13 cellular contexts compared by ENCODE assay signal in genomic region chr3:160796813-160797164, GRCh38. TPM values are rescaled to one million over a fixed set of nuclear protein-coding genes. Genes with fewer than 3 reads are reported as not detected.
A peak's percentile ranks its signal among the peaks of the same experiment; 100 is the strongest.
DNase-seq lines count a peak whose midpoint lies in the region; ATAC-seq lines count a peak whose summit lies in the region.
"Had no signal": no experiment of that assay in that cellular context is flagged by ENCODE, and none has a peak within 500 bp of the region (broad histone marks: within the 10 kb centered on the region; RNA-seq: fewer than 3 reads in every experiment).

No MANE protein-coding gene starts in this region.

- DNase-seq in NCI-H1105 treated with DMSO at 0.1 percent for 48 hours (lab: John Stamatoyannopoulos, UW) (peak; percentile 11), NCI-H1105 (lab: John Stamatoyannopoulos, UW) (no peak), SHP77 treated with DMSO at 0.1 percent for 48 hours (lab: John Stamatoyannopoulos, UW) (peak; percentile 12), immature natural killer cell (no peak), AG20443 (ENCODE audit: low spot score) (no peak)
- no peak for DNase-seq in activated CD4-positive, alpha-beta T cell treated with anti-CD3 and anti-CD28 coated beads for 4 hours
- no peak for DNase-seq in effector CD4-positive, alpha-beta T cell
- DNase-seq: 8988T; activated naive CD8-positive, alpha-beta T cell treated with anti-CD3 and anti-CD28 coated beads for 36 hours; CD4-positive, alpha-beta memory T cell; HFFc6 had no signal

- no peaks in the 10 kb centered on the region for H3K27me3 Mint-ChIP-seq in immature natural killer cell (ENCODE audit: low read depth in 3 of 3)
- no peaks in the 10 kb centered on the region for H3K27me3 Mint-ChIP-seq in stimulated activated memory B cell treated with anti-CD40 and anti-IgM and Interleukin-4, amounts not matched to agents 10 μg/mL and 1 μg/mL and 100 μg/mL, for 72 hours

- H3K36me3 Mint-ChIP-seq in immature natural killer cell, result peaks cover 0 to 7% (median 3%) of the 10 kb centered on the region in 3 donors
- H3K36me3 Mint-ChIP-seq in stimulated activated memory B cell treated with anti-CD40 and anti-IgM and Interleukin-4, amounts not matched to agents 10 μg/mL and 1 μg/mL and 100 μg/mL, for 72 hours, result peaks cover 6% of the 10 kb centered on the region
- H3K36me3 Mint-ChIP-seq: activated naive CD8-positive, alpha-beta T cell treated with anti-CD3 and anti-CD28 coated beads for 36 hours; CD4-positive, alpha-beta memory T cell had no signal

- H3K9me3 Mint-ChIP-seq in immature natural killer cell, result no peaks in the 10 kb centered on the region
- H3K9me3 Mint-ChIP-seq in stimulated activated memory B cell treated with anti-CD40 and anti-IgM and Interleukin-4, amounts not matched to agents 10 μg/mL and 1 μg/mL and 100 μg/mL, for 72 hours, result no peaks in the 10 kb centered on the region
- H3K9me3 Mint-ChIP-seq: activated naive CD8-positive, alpha-beta T cell treated with anti-CD3 and anti-CD28 coated beads for 36 hours; CD4-positive, alpha-beta memory T cell; HFFc6 had no signal

- peaks cover 95 to 96% of the 10 kb centered on the region in 2 donors for H3K4me1 Mint-ChIP-seq in immature natural killer cell
- H3K4me1 Mint-ChIP-seq in stimulated activated memory B cell treated with anti-CD40 and anti-IgM and Interleukin-4, amounts not matched to agents 10 μg/mL and 1 μg/mL and 100 μg/mL, for 72 hours, result peaks cover 14% of the 10 kb centered on the region

- no peak for ATAC-seq in stimulated activated memory B cell treated with anti-CD40 and anti-IgM and Interleukin-4, amounts not matched to agents 10 μg/mL and 1 μg/mL and 100 μg/mL, for 72 hours

- peak overlapping the region in 5 of 6 donors; percentile 1 to 83 (median 52) for H3K27ac Mint-ChIP-seq in immature natural killer cell
- peak overlapping the region; percentile 29 for H3K27ac Mint-ChIP-seq in stimulated activated memory B cell treated with anti-CD40 and anti-IgM and Interleukin-4, amounts not matched to agents 10 μg/mL and 1 μg/mL and 100 μg/mL, for 72 hours
- H3K27ac Mint-ChIP-seq: activated naive CD8-positive, alpha-beta T cell treated with anti-CD3 and anti-CD28 coated beads for 36 hours; HFFc6; WTC11 had no signal

- no peak overlapping the region for H3K4me3 Mint-ChIP-seq in immature natural killer cell
- no peak overlapping the region for H3K4me3 Mint-ChIP-seq in stimulated activated memory B cell treated with anti-CD40 and anti-IgM and Interleukin-4, amounts not matched to agents 10 μg/mL and 1 μg/mL and 100 μg/mL, for 72 hours
- H3K4me3 Mint-ChIP-seq: activated naive CD8-positive, alpha-beta T cell treated with anti-CD3 and anti-CD28 coated beads for 36 hours; CD4-positive, alpha-beta memory T cell; HFFc6; WTC11 had no signal

RNA-seq across cellular contexts. Expression of gene PPM1L, which starts 40.8 kb away (rescaled TPM):
- 10 to 100 TPM; 14.8 to 35.5 (median 20.5) TPM for polyA plus RNA-seq in immature natural killer cell

Comparison
In these comparisons a context has a peak if more than half of its experiments do, and no peak if none do; other contexts are left out.
1. DNase-seq: peak in NCI-H1105 treated with DMSO at 0.1 percent for 48 hours (single experiment) and SHP77 treated with DMSO at 0.1 percent for 48 hours (single experiment); none in NCI-H1105 (single experiment), immature natural killer cell (0 of 3), activated CD4-positive, alpha-beta T cell treated with anti-CD3 and anti-CD28 coated beads for 4 hours (0 of 2), effector CD4-positive, alpha-beta T cell (single experiment) and AG20443 (single experiment).